ENCODE assay signal across 14 cellular contexts in genomic region chr1:54934869-54935268, GRCh38. TPM values are rescaled to one million over a fixed set of nuclear protein-coding genes. Genes with fewer than 3 reads are reported as not detected.
DNase-seq lines count a peak whose midpoint lies in the region; ATAC-seq, FAIRE-seq and TF ChIP-seq lines count a peak whose summit lies in the region.
"Had no signal": no experiment of that assay in that cellular context is flagged by ENCODE, and none has a peak within 500 bp of the region (broad histone marks: within the 10 kb centered on the region; RNA-seq: fewer than 3 reads in every experiment).

No MANE protein-coding gene starts in this region.

- peaks cover 31% of the 10 kb centered on the region for H3K4me1 ChIP-seq in keratinocyte (ENCODE audit: control insufficient read depth, extremely low read depth, insufficient read depth, low read length)
- H3K4me1 ChIP-seq in naive thymus-derived CD4-positive, alpha-beta T cell (ENCODE audit: control insufficient read depth in 2 of 2, insufficient read depth in 2 of 2, low read length in 2 of 2), result peaks cover 0 to 4% of the 10 kb centered on the region in 2 donors
- H3K4me1 ChIP-seq: Peyer's patch had no signal

- H3K9me3 ChIP-seq in keratinocyte (ENCODE audit: control insufficient read depth, low read depth, low read length), result peaks cover 2% of the 10 kb centered on the region
- no peaks in the 10 kb centered on the region for H3K9me3 ChIP-seq in naive thymus-derived CD4-positive, alpha-beta T cell (ENCODE audit: control insufficient read depth in 2 of 3, low read length in 3 of 3)
- H3K9me3 ChIP-seq: Peyer's patch, spleen had no signal

- H3K27me3 ChIP-seq in keratinocyte (ENCODE audit: control insufficient read depth, extremely low read depth, insufficient read depth, low read length), result no peaks in the 10 kb centered on the region
- H3K27me3 ChIP-seq in naive thymus-derived CD4-positive, alpha-beta T cell (ENCODE audit: control insufficient read depth in 2 of 2, insufficient read depth in 2 of 2, low read length in 2 of 2), result no peaks in the 10 kb centered on the region
- H3K27me3 ChIP-seq: cardiac muscle cell, Peyer's patch had no signal

- no peak overlapping the region for H2AFZ ChIP-seq in keratinocyte (ENCODE audit: control insufficient read depth, low read length)

- intact Hi-C loops in naive thymus-derived CD4-positive, alpha-beta T cell (cut with micrococcal nuclease), result no loop called here

- peak overlapping the region; percentile 17 for H3K4me2 ChIP-seq in keratinocyte (ENCODE audit: control insufficient read depth, extremely low read depth, insufficient read depth, low read depth, low read length)

- dilution Hi-C loops in keratinocyte (cut with MboI; ENCODE audit: extremely low pct_ligation_motif_present, low sequenced_read_pairs), result no loop called here

- no peaks in the 10 kb centered on the region for H3K79me2 ChIP-seq in keratinocyte (ENCODE audit: control insufficient read depth, insufficient read depth, low read length)

- H3K9ac ChIP-seq in keratinocyte (ENCODE audit: control insufficient read depth, extremely low read depth, insufficient read depth, low read length), result no peak overlapping the region

- no peaks in the 10 kb centered on the region for H3K27me3 Mint-ChIP-seq in HFFc6 (ENCODE audit: insufficient read depth)
- peaks cover 10 to 53% (median 12%) of the 10 kb centered on the region in 5 donors for H3K27me3 Mint-ChIP-seq in naive thymus-derived CD4-positive, alpha-beta T cell

- H3K4me3 ChIP-seq in astrocyte of the spinal cord (ENCODE audit: low read depth, low read length) (no peak overlapping the region), keratinocyte (ENCODE audit: control insufficient read depth in 2 of 3, extremely low read depth in 1 of 3, insufficient read depth in 2 of 3, low read depth in 1 of 3, low read length in 3 of 3) (no peak overlapping the region)
- H3K4me3 ChIP-seq in naive thymus-derived CD4-positive, alpha-beta T cell (ENCODE audit: low read length), result no peak overlapping the region
- H3K4me3 ChIP-seq: cardiac muscle cell, Peyer's patch, spleen had no signal

- FAIRE-seq in keratinocyte (lab: Jason Lieb, UNC), result peak; percentile 41
- FAIRE-seq: G401.6 had no signal

- TF ChIP-seq CTCF in HFFc6 (IDR thresholded peaks at IDR 0.05), result no peak
- TF ChIP-seq CTCF in astrocyte of the spinal cord (IDR thresholded peaks at IDR 0.05; ENCODE audit: low read depth, low read length), result no peak
- no peak for TF ChIP-seq CTCF in keratinocyte (optimal IDR thresholded peaks at IDR 0.05 in 1 of 3, IDR thresholded peaks at IDR 0.05 in 1 of 3, conservative IDR thresholded peaks at IDR 0.05 in 1 of 3; ENCODE audit: extremely low read depth in 1 of 3, insufficient read depth in 2 of 3, low read length in 3 of 3)

- H3K4me3 Mint-ChIP-seq in HFFc6, result peak overlapping the region; percentile 39; the same call in 1 of the 2 replicates
- no peak overlapping the region for H3K4me3 Mint-ChIP-seq in naive thymus-derived CD4-positive, alpha-beta T cell

- peak; percentile 79 for DNase-seq in A172 (ENCODE audit: low spot score)
- DNase-seq in HFFc6, result peak; percentile 88
- peak; percentile 91 for DNase-seq in astrocyte of the spinal cord (ENCODE audit: low read depth, low spot score)
- DNase-seq in keratinocyte (ENCODE audit: low read depth, low spot score), result no peak
- DNase-seq in stimulated activated CD4-positive, alpha-beta T cell treated with anti-CD3 and anti-CD28 coated beads, Interleukin-12 subunit alpha, Interleukin-12 subunit beta, amount 100 ng/mL, for 4 hours, result no peak
- DNase-seq in naive thymus-derived CD4-positive, alpha-beta T cell, result no peak
- DNase-seq: 8988T, hypothalamus, Peyer's patch, spleen had no signal

- H3K27ac ChIP-seq in keratinocyte (ENCODE audit: control insufficient read depth, insufficient read depth, low read length), result no peak overlapping the region
- no peak overlapping the region for H3K27ac ChIP-seq in naive thymus-derived CD4-positive, alpha-beta T cell (ENCODE audit: low read depth, low read length)
- H3K27ac ChIP-seq: cardiac muscle cell, Peyer's patch, spleen had no signal

- H3K9me3 Mint-ChIP-seq in HFFc6, result no peaks in the 10 kb centered on the region
- H3K9me3 Mint-ChIP-seq in naive thymus-derived CD4-positive, alpha-beta T cell, result peaks cover 2 to 8% (median 4%) of the 10 kb centered on the region in 11 donors

- in situ Hi-C loops in astrocyte of the spinal cord (cut with HindIII; ENCODE audit: low sequenced_read_pairs), result no loop called here

- no peak for ATAC-seq in naive thymus-derived CD4-positive, alpha-beta T cell
- no peak for ATAC-seq in GM19463 (IDR thresholded peaks at IDR 0.05; ENCODE audit: unreplicated experiment)
- no peak for ATAC-seq in GM19395 (IDR thresholded peaks at IDR 0.05; ENCODE audit: unreplicated experiment)

- peaks cover 55% of the 10 kb centered on the region for H3K4me1 Mint-ChIP-seq in HFFc6 (ENCODE audit: low read depth)
- peaks cover 3 to 13% (median 12%) of the 10 kb centered on the region in 7 donors for H3K4me1 Mint-ChIP-seq in naive thymus-derived CD4-positive, alpha-beta T cell

- peaks cover 9% of the 10 kb centered on the region for H3K36me3 Mint-ChIP-seq in HFFc6 (ENCODE audit: low read depth)
- peaks cover 0 to 5% (median 0%) of the 10 kb centered on the region in 5 donors for H3K36me3 Mint-ChIP-seq in naive thymus-derived CD4-positive, alpha-beta T cell

- POLR2A ChIA-PET in naive thymus-derived CD4-positive, alpha-beta T cell (lab: Charles Lee), result interaction anchor here (0.6 kb wide), 1 partner anchor 15 kb away, joined by 3 read pairs; no protein-coding TSS in a partner anchor

- no peaks in the 10 kb centered on the region for H3K36me3 ChIP-seq in keratinocyte (ENCODE audit: control insufficient read depth in 2 of 2, extremely low read depth in 1 of 2, insufficient read depth in 2 of 2, low read length in 2 of 2)
- no peaks in the 10 kb centered on the region for H3K36me3 ChIP-seq in naive thymus-derived CD4-positive, alpha-beta T cell (ENCODE audit: control insufficient read depth in 2 of 3, insufficient read depth in 3 of 3, low read length in 3 of 3)
- H3K36me3 ChIP-seq: cardiac muscle cell, Peyer's patch, spleen had no signal

- H3K27ac Mint-ChIP-seq in HFFc6, result peak overlapping the region; percentile 79
- no peak overlapping the region for H3K27ac Mint-ChIP-seq in naive thymus-derived CD4-positive, alpha-beta T cell

- CTCF ChIA-PET in naive thymus-derived CD4-positive, alpha-beta T cell (lab: Charles Lee), result no interaction called here

- no peaks in the 10 kb centered on the region for H4K20me1 ChIP-seq in keratinocyte (ENCODE audit: control insufficient read depth, extremely low read depth, insufficient read depth, low read length)

- no peaks in the 10 kb centered on the region for H3K9me1 ChIP-seq in keratinocyte (ENCODE audit: control insufficient read depth, extremely low read depth, insufficient read depth, low read length)

RNA-seq across cellular contexts. Expression of gene TMEM61, which starts 45.6 kb away (rescaled TPM):
- not detected in 2 replicates for total RNA-seq in A172 (2014; rRNA removed; shearing (Covaris generic))
- total RNA-seq in HFFc6 (2021; fragmentation: NEBNext Ultra II Directional; extraction: Animal tissue kit (Norgen Biotek cat#: 25700)), result not detected
- polyA plus RNA-seq in keratinocyte, result 0.49 to 1.1 TPM (median 1.0 TPM) in 3 replicates
- polyA plus RNA-seq in keratinocyte (2011; ENCODE audit: low read depth), result 0.65 TPM
- polyA plus RNA-seq in keratinocyte (2011; cell fraction: cytosol; rRNA removed), result 0.69 and 1.9 TPM in 2 replicates
- polyA plus RNA-seq in keratinocyte (2011; cell fraction: nucleus; rRNA removed), result 1.2 and 1.8 TPM in 2 replicates
- polyA plus RNA-seq in keratinocyte (2012; ENCODE audit: low replicate concordance), result 1.3 and 1.4 TPM in 2 replicates
- 0.32 to 0.36 TPM in 2 of 3 replicates, not detected in the other for polyA minus RNA-seq in keratinocyte
- 2.5 TPM for polyA minus RNA-seq in keratinocyte (2011; cell fraction: cytosol; rRNA and poly(A)+ RNA removed)
- 0.53 and 0.93 TPM in 2 replicates for polyA minus RNA-seq in keratinocyte (2011; cell fraction: nucleus; rRNA and poly(A)+ RNA removed)
- total RNA-seq in naive thymus-derived CD4-positive, alpha-beta T cell, result not detected
- not detected for polyA plus RNA-seq in naive thymus-derived CD4-positive, alpha-beta T cell
- total RNA-seq: cardiac muscle cell had no signal
- polyA plus RNA-seq: cardiac muscle cell had no signal

RNA-seq across cellular contexts. Expression of gene DHCR24, which starts 47.9 kb away (rescaled TPM):
- total RNA-seq in A172 (2014; rRNA removed; shearing (Covaris generic)), result 51.3 and 82.1 TPM in 2 replicates
- 10 to 100 TPM; 39.3 to 88.4 (median 74.8) TPM for total RNA-seq in HFFc6 (2021; fragmentation: NEBNext Ultra II Directional; extraction: Animal tissue kit (Norgen Biotek cat#: 25700))
- 363 to 515 TPM (median 434 TPM) in 3 replicates for polyA plus RNA-seq in keratinocyte
- 72.5 TPM for polyA plus RNA-seq in keratinocyte (2011; ENCODE audit: low read depth)
- 267 and 283 TPM in 2 replicates for polyA plus RNA-seq in keratinocyte (2011; cell fraction: cytosol; rRNA removed)
- 731 and 733 TPM in 2 replicates for polyA plus RNA-seq in keratinocyte (2011; cell fraction: nucleus; rRNA removed)
- polyA plus RNA-seq in keratinocyte (2012; ENCODE audit: low replicate concordance), result 262 and 434 TPM in 2 replicates
- polyA minus RNA-seq in keratinocyte, result 1,082 to 2,772 TPM (median 1,362 TPM) in 3 replicates
- 743 TPM for polyA minus RNA-seq in keratinocyte (2011; cell fraction: cytosol; rRNA and poly(A)+ RNA removed)
- 1,029 and 1,296 TPM in 2 replicates for polyA minus RNA-seq in keratinocyte (2011; cell fraction: nucleus; rRNA and poly(A)+ RNA removed)
- total RNA-seq in naive thymus-derived CD4-positive, alpha-beta T cell, result 100 to 1,000 TPM in 1 of 5 experiments, 1 to 10 TPM in 4; 2.7 to 103 (median 8.3) TPM
- polyA plus RNA-seq in naive thymus-derived CD4-positive, alpha-beta T cell, result 1 to 10 TPM; 8.3 to 9.2 TPM

Comparison
In these comparisons a context has a peak if more than half of its experiments do, and no peak if none do; other contexts are left out.
1. DNase-seq: peak in A172 (single experiment), HFFc6 (single experiment) and astrocyte of the spinal cord (single experiment); none in keratinocyte (single experiment), stimulated activated CD4-positive, alpha-beta T cell treated with anti-CD3 and anti-CD28 coated beads, Interleukin-12 subunit alpha, Interleukin-12 subunit beta, amount 100 ng/mL, for 4 hours (single experiment) and naive thymus-derived CD4-positive, alpha-beta T cell (0 of 9).